ENCODE assay signal across 21 cellular contexts in the genomic region with DNA sequence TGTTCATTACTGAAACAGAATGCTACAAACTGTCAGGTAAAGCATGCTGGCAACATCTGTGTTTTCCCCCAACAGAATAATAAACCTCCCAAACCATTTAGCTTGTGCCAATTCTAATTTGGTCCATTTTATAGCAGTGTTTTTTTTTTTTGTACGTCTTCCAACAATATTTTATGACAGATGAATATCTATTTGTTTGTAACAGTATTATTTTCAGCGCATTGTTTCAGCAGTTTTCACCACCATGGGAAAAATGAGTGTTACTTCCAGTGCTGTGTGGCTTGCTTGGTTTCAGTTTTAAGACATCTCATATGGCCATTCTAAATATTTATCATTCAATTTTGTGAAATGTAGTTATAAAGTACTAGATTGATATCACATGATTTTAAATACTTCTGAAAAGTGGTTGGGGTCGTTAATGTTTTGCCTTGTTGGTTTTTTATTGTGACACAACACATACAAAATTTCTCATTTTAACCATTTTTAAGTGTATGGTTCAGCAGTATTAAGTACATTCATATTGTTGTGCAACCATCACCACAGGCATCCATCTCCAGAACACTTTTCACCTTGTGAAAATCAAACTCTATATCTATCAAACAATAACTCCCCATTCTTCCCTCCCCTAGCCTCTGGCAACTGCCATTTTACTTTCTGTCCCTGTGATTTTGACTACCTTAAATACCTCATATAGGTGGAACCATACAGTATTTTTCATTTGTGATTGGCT.
"Had no signal": no experiment of that assay in that cellular context is flagged by ENCODE, and none has a peak within 500 bp of the region (broad histone marks: within the 10 kb centered on the region; RNA-seq: fewer than 3 reads in every experiment).

No MANE protein-coding gene starts in this region.

- H3K27ac ChIP-seq: foreskin keratinocyte, lower lobe of right lung, tibial nerve, uterus had no signal

- DNase-seq: activated CD4-positive, alpha-beta T cell treated with anti-CD3 and anti-CD28 coated beads, Interleukin-2, amount 50 U/mL, for 1 hour; activated CD8-positive, alpha-beta memory T cell treated with anti-CD3 and anti-CD28 coated beads, Interleukin-2, amount 50 U/mL, for 4 hours; activated effector memory CD4-positive, alpha-beta T cell treated with anti-CD3 and anti-CD28 coated beads, Interleukin-2, amount 50 U/mL, for 16 hours; activated naive CD4-positive, alpha-beta T cell treated with anti-CD3 and anti-CD28 coated beads, Interleukin-2, amount 50 U/mL, for 16 hours; activated T-cell treated with anti-CD3 and anti-CD28 coated beads, Interleukin-2, amount 50 U/mL, for 48 hours; effector CD8-positive, alpha-beta T cell; foreskin keratinocyte; glutamatergic neuron; hippocampal formation; lower lobe of right lung; nucleus accumbens; posterior cingulate gyrus; stimulated activated CD4-positive, alpha-beta T cell treated with anti-CD3 and anti-CD28 coated beads, Interleukin-2, amount 100 ng/mL, for 24 hours; stimulated activated naive CD4-positive, alpha-beta T cell treated with Interleukin-2 at 50 U/mL for 16 hours; substantia nigra; T-helper 1 cell; T-helper 9 cell; uterus had no signal

- ATAC-seq: activated CD4-positive, CD25-positive, alpha-beta regulatory T cell treated with anti-CD3 and anti-CD28 coated beads, Interleukin-2, amount 50 U/mL, for 24 hours; esophagus mucosa; foreskin keratinocyte; lower lobe of right lung had no signal

- H3K4me3 ChIP-seq: lower lobe of right lung, tibial nerve, uterus had no signal

- H3K36me3 ChIP-seq: lower lobe of right lung, tibial nerve, uterus had no signal

- H3K9me3 ChIP-seq: lower lobe of right lung, uterus had no signal

- H3K27me3 ChIP-seq: tibial nerve, uterus had no signal

- H3K4me1 ChIP-seq: foreskin keratinocyte, lower lobe of right lung, tibial nerve, uterus had no signal
